Comparison of ENCODE assay signal across 29 cellular contexts in the genomic region with DNA sequence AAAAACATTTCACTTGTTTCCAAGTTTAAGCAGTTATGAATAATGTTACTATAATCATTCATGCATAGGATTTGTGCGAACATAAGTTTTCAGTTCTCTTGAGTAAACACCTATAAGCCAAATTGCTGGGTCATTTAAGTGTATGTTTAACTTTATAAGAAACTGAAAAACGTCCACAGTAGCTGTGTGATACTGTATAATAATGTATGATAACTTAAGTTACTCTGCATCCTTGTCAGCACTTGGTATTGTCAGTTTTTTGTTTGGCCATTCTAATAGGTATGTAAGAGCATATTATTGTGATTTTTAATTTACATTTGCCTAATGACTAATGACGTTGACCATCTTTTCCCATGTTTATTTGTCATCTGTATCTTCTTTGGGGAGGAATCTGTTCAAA.
"Had no signal": no experiment of that assay in that cellular context is flagged by ENCODE, and none has a peak within 500 bp of the region (broad histone marks: within the 10 kb centered on the region; RNA-seq: fewer than 3 reads in every experiment).

No MANE protein-coding gene starts in this region.

- FAIRE-seq: colon, endometrium, frontal cortex had no signal

- H3K36me3 Mint-ChIP-seq: activated naive CD8-positive, alpha-beta T cell had no signal

- H3K27ac Mint-ChIP-seq: activated CD4-positive, alpha-beta memory T cell treated with anti-CD3 and anti-CD28 coated beads, Interleukin-2, amount 10 ng/mL, durations not matched to agents 7 days and 5 days; activated CD4-positive, alpha-beta T cell treated with anti-CD3 and anti-CD28 coated beads, Interleukin-2, amount 10 ng/mL, durations not matched to agents 7 days and 5 days; activated naive CD8-positive, alpha-beta T cell; activated T-cell treated with anti-CD3 and anti-CD28 coated beads, Interleukin-2, amount 50 U/mL, for 24 hours; activated T-cell treated with anti-CD3 and anti-CD28 coated beads, Interleukin-2, amount 50 U/mL, for 72 hours; effector memory CD8-positive, alpha-beta T cell had no signal

- H3K4me3 ChIP-seq: body of pancreas had no signal

- H3K27me3 Mint-ChIP-seq: activated CD4-positive, alpha-beta T cell treated with anti-CD3 and anti-CD28 coated beads, Interleukin-2, amount 10 ng/mL, durations not matched to agents 7 days and 5 days; activated naive CD8-positive, alpha-beta T cell; activated T-cell treated with anti-CD3 and anti-CD28 coated beads, Interleukin-2, amount 50 U/mL, for 24 hours; effector memory CD8-positive, alpha-beta T cell had no signal

- H3K9me3 ChIP-seq: body of pancreas had no signal

- ATAC-seq: activated T-cell treated with anti-CD3 and anti-CD28 coated beads, Interleukin-2, amount 50 U/mL, for 72 hours; body of pancreas; effector memory CD8-positive, alpha-beta T cell; esophagus mucosa had no signal

- H3K27me3 ChIP-seq: body of pancreas had no signal

- H3K4me1 Mint-ChIP-seq: activated CD4-positive, alpha-beta memory T cell treated with anti-CD3 and anti-CD28 coated beads, Interleukin-2, amount 10 ng/mL, durations not matched to agents 7 days and 5 days; activated CD4-positive, alpha-beta T cell treated with anti-CD3 and anti-CD28 coated beads, Interleukin-2, amount 10 ng/mL, durations not matched to agents 7 days and 5 days had no signal

- H3K27ac ChIP-seq: body of pancreas had no signal

- H3K9me3 Mint-ChIP-seq: activated CD4-positive, alpha-beta memory T cell treated with anti-CD3 and anti-CD28 coated beads, Interleukin-2, amount 10 ng/mL, durations not matched to agents 7 days and 5 days; activated CD4-positive, alpha-beta T cell treated with anti-CD3 and anti-CD28 coated beads, Interleukin-2, amount 10 ng/mL, durations not matched to agents 7 days and 5 days; activated T-cell treated with anti-CD3 and anti-CD28 coated beads, Interleukin-2, amount 50 U/mL, for 24 hours; activated T-cell treated with anti-CD3 and anti-CD28 coated beads, Interleukin-2, amount 50 U/mL, for 72 hours; effector memory CD8-positive, alpha-beta T cell had no signal

- DNase-seq: activated CD4-positive, alpha-beta memory T cell treated with anti-CD3 and anti-CD28 coated beads, Interleukin-2, amount 10 ng/mL, durations not matched to agents 7 days and 5 days; activated CD4-positive, alpha-beta T cell treated with anti-CD3 and anti-CD28 coated beads for 1 hour; activated CD4-positive, alpha-beta T cell treated with anti-CD3 and anti-CD28 coated beads for 4 hours; activated CD4-positive, alpha-beta T cell treated with anti-CD3 and anti-CD28 coated beads, Interleukin-2, amount 10 ng/mL, durations not matched to agents 7 days and 5 days; activated CD4-positive, alpha-beta T cell treated with anti-CD3 and anti-CD28 coated beads, Interleukin-2, amount 50 U/mL, for 4 hours; activated CD8-positive, alpha-beta memory T cell treated with anti-CD3 and anti-CD28 coated beads, Interleukin-2, amount 50 U/mL, for 48 hours; activated effector memory CD4-positive, alpha-beta T cell treated with Interleukin-2 at 50 U/mL for 16 hours; activated gamma-delta T cell treated with Interleukin-2 at 50 U/mL for 16 hours; activated naive CD4-positive, alpha-beta T cell treated with anti-CD3 and anti-CD28 coated beads, Interleukin-2, amount 50 U/mL, for 16 hours; activated naive CD4-positive, alpha-beta T cell treated with Interleukin-2 at 50 U/mL for 16 hours; activated T-cell treated with anti-CD3 and anti-CD28 coated beads for 4 hours; activated T-cell treated with anti-CD3 and anti-CD28 coated beads, Interleukin-2, amount 50 U/mL, for 24 hours; activated T-cell treated with anti-CD3 and anti-CD28 coated beads, Interleukin-2, amount 50 U/mL, for 72 hours; amniotic stem cell; anterior cingulate cortex; body of pancreas; caudate nucleus; cortex of kidney; dermis blood vessel endothelial cell; effector CD4-positive, alpha-beta T cell; effector memory CD8-positive, alpha-beta T cell; foreskin fibroblast; glutamatergic neuron; T-helper 2 cell had no signal

- H3K4me3 Mint-ChIP-seq: activated CD4-positive, alpha-beta memory T cell treated with anti-CD3 and anti-CD28 coated beads, Interleukin-2, amount 10 ng/mL, durations not matched to agents 7 days and 5 days; activated CD4-positive, alpha-beta T cell treated with anti-CD3 and anti-CD28 coated beads, Interleukin-2, amount 10 ng/mL, durations not matched to agents 7 days and 5 days; activated naive CD8-positive, alpha-beta T cell; activated T-cell treated with anti-CD3 and anti-CD28 coated beads, Interleukin-2, amount 50 U/mL, for 24 hours; activated T-cell treated with anti-CD3 and anti-CD28 coated beads, Interleukin-2, amount 50 U/mL, for 72 hours; effector memory CD8-positive, alpha-beta T cell had no signal

- H3K4me1 ChIP-seq: body of pancreas had no signal
